In genomic region chr6:6711832-6712231, GRCh38 we compare ENCODE assay signal across 1 cellular context.
TF ChIP-seq lines count a peak whose summit lies in the region.

No MANE protein-coding gene starts in this region.

TF ChIP-seq in K562, 482 proteins besides CTCF, POLR2A, EP300 and RAD21 (continued from another document and continues in another):
- TF ChIP-seq NR0B1 (IDR thresholded peaks at IDR 0.05; ENCODE audit: partially characterized antibody) (no peak), ARNT (IDR thresholded peaks at IDR 0.05) (no peak), ZFX (CRISPR knock-in tag; IDR thresholded peaks at IDR 0.05) (no peak), NCOA4 (IDR thresholded peaks at IDR 0.05; ENCODE audit: partially characterized antibody) (no peak), MAZ (CRISPR knock-in tag; conservative IDR thresholded peaks at IDR 0.05 in 1 of 2, IDR thresholded peaks at IDR 0.05 in 1 of 2) (0 out of 4 replicates have a peak, but pooled peaks of 1 of the 2 experiments have one; percentile 8), ZNF134 (CRISPR knock-in tag; conservative IDR thresholded peaks at IDR 0.05) (no peak), TRIM28 (IDR thresholded peaks at IDR 0.05) (no peak), E2F1 (CRISPR knock-in tag; IDR thresholded peaks at IDR 0.05) (no peak), ZNF766 (CRISPR knock-in tag; conservative IDR thresholded peaks at IDR 0.05) (no peak), NEUROD1 (IDR thresholded peaks at IDR 0.05; ENCODE audit: borderline replicate concordance, low read depth, low read length, partially characterized antibody) (no peak), NFE2 (IDR thresholded peaks at IDR 0.05; ENCODE audit: low read depth) (no peak), OTX1 (CRISPR knock-in tag; IDR thresholded peaks at IDR 0.05) (peak; percentile 24; the same call in 1 of the 2 replicates), SPI1 (IDR thresholded peaks at IDR 0.05; ENCODE audit: borderline replicate concordance, low read depth, low read length) (peak; percentile 29; the same call in 1 of the 2 replicates), AFF1 (IDR thresholded peaks at IDR 0.05; ENCODE audit: low read depth in 1 of 2, partially characterized antibody in 2 of 2) (peak in 1 of 2 experiments; percentile 7), THRB (CRISPR knock-in tag; conservative IDR thresholded peaks at IDR 0.05) (no peak), ZFP91 (CRISPR knock-in tag; IDR thresholded peaks at IDR 0.05) (peak; percentile 38; the same call in 1 of the 2 replicates), ETS1 (conservative IDR thresholded peaks at IDR 0.05; ENCODE audit: control insufficient read depth, low read depth, low read length) (no peak), BMI1 (IDR thresholded peaks at IDR 0.05; ENCODE audit: low read length) (no peak), ZHX1 (conservative IDR thresholded peaks at IDR 0.05; ENCODE audit: low read length) (no peak), E2F5 (CRISPR knock-in tag; IDR thresholded peaks at IDR 0.05) (0 out of 2 replicates have a peak, but pooled peaks have one; percentile 45), ZNF75A (CRISPR knock-in tag; IDR thresholded peaks at IDR 0.05) (no peak), MBD2 (IDR thresholded peaks at IDR 0.05; ENCODE audit: borderline replicate concordance, low read depth) (no peak), ERF (CRISPR knock-in tag; IDR thresholded peaks at IDR 0.05) (no peak), RNF2 (IDR thresholded peaks at IDR 0.05) (no peak; the same call in 1 of the 2 replicates), RBM25 (IDR thresholded peaks at IDR 0.05; ENCODE audit: low read depth, low read length, severe bottlenecking) (no peak), CREB1 (IDR thresholded peaks at IDR 0.05) (no peak), CREB1 (CRISPR knock-in tag; IDR thresholded peaks at IDR 0.05) (no peak), XRCC3 (IDR thresholded peaks at IDR 0.05) (no peak), IRF1 (CRISPR knock-in tag; IDR thresholded peaks at IDR 0.05; ENCODE audit: borderline replicate concordance) (no peak), TRIM25 (IDR thresholded peaks at IDR 0.05; ENCODE audit: borderline replicate concordance) (no peak), ZNF274 (IDR thresholded peaks at IDR 0.05; ENCODE audit: borderline replicate concordance, low read depth, low read length) (no peak), MAFF (IDR thresholded peaks at IDR 0.05; ENCODE audit: low read length) (no peak), ZNF3 (CRISPR knock-in tag; IDR thresholded peaks at IDR 0.05) (no peak), NCOA1 (IDR thresholded peaks at IDR 0.05; ENCODE audit: low read depth) (no peak), IRF9 (tag; IDR thresholded peaks at IDR 0.05) (no peak)
